In genomic region chr9:122360891-122361290, GRCh38 we compare ENCODE assay signal across 21 cellular contexts. TPM values are rescaled to one million over a fixed set of nuclear protein-coding genes. Genes with fewer than 3 reads are reported as not detected.
DNase-seq lines count a peak whose midpoint lies in the region; ATAC-seq and TF ChIP-seq lines count a peak whose summit lies in the region.
"Had no signal": no experiment of that assay in that cellular context is flagged by ENCODE, and none has a peak within 500 bp of the region (broad histone marks: within the 10 kb centered on the region; RNA-seq: fewer than 3 reads in every experiment).

No MANE protein-coding gene starts in this region.

- H3K4me1 Mint-ChIP-seq in activated CD8-positive, alpha-beta memory T cell treated with anti-CD3 and anti-CD28 coated beads, Interleukin-2, amount 10 ng/mL, durations not matched to agents 7 days and 5 days: peaks cover 9% of the 10 kb centered on the region
- H3K4me1 Mint-ChIP-seq in activated CD8-positive, alpha-beta T cell treated with anti-CD3 and anti-CD28 coated beads for 36 hours (ENCODE audit: low read depth): peaks cover 6% of the 10 kb centered on the region
- H3K4me1 Mint-ChIP-seq in stimulated activated naive CD8-positive, alpha-beta T cell treated with anti-CD3 and anti-CD28 coated beads, Interleukin-15, amount 100 ng/mL, for 72 hours: peaks cover 6% of the 10 kb centered on the region
- H3K4me1 Mint-ChIP-seq in T-helper 17 cell: no peaks in the 10 kb centered on the region
- H3K4me1 Mint-ChIP-seq: CD8-positive, alpha-beta memory T cell had no signal

- ATAC-seq in activated CD8-positive, alpha-beta memory T cell treated with anti-CD3 and anti-CD28 coated beads, Interleukin-2, amount 10 ng/mL, durations not matched to agents 7 days and 5 days: peak; percentile 47
- peak; percentile 64 for ATAC-seq in activated CD8-positive, alpha-beta T cell treated with anti-CD3 and anti-CD28 coated beads for 36 hours
- peak; percentile 71 for ATAC-seq in stimulated activated naive CD8-positive, alpha-beta T cell treated with anti-CD3 and anti-CD28 coated beads, Interleukin-15, amount 100 ng/mL, for 72 hours
- no peak for ATAC-seq in GM21528 (IDR thresholded peaks at IDR 0.05; ENCODE audit: low FRiP score, unreplicated experiment)
- no peak for ATAC-seq in HG03139 (IDR thresholded peaks at IDR 0.05; ENCODE audit: unreplicated experiment)
- no peak for ATAC-seq in T-helper 17 cell
- ATAC-seq: left lobe of liver, pancreas had no signal

- no peak for TF ChIP-seq CTCF in activated CD8-positive, alpha-beta T cell treated with anti-CD3 and anti-CD28 coated beads for 36 hours (IDR thresholded peaks at IDR 0.05)
- no peak for TF ChIP-seq CTCF in fibroblast of the aortic adventitia (IDR thresholded peaks at IDR 0.05; ENCODE audit: insufficient read depth, low read length)

- no peaks in the 10 kb centered on the region for H3K36me3 Mint-ChIP-seq in activated CD8-positive, alpha-beta memory T cell treated with anti-CD3 and anti-CD28 coated beads, Interleukin-2, amount 10 ng/mL, durations not matched to agents 7 days and 5 days
- H3K36me3 Mint-ChIP-seq in activated CD8-positive, alpha-beta T cell treated with anti-CD3 and anti-CD28 coated beads for 36 hours (ENCODE audit: low read depth): no peaks in the 10 kb centered on the region
- H3K36me3 Mint-ChIP-seq in T-helper 17 cell (ENCODE audit: low read depth): peaks cover 4% of the 10 kb centered on the region
- H3K36me3 Mint-ChIP-seq: activated CD4-positive, alpha-beta memory T cell treated with anti-CD3 and anti-CD28 coated beads for 36 hours had no signal

- DNase-seq in activated CD8-positive, alpha-beta memory T cell treated with anti-CD3 and anti-CD28 coated beads, Interleukin-2, amount 10 ng/mL, durations not matched to agents 7 days and 5 days: peak; percentile 56
- no peak for DNase-seq in activated CD8-positive, alpha-beta memory T cell treated with anti-CD3 and anti-CD28 coated beads, Interleukin-2, amount 50 U/mL, for 4 hours
- DNase-seq in activated CD8-positive, alpha-beta T cell treated with anti-CD3 and anti-CD28 coated beads for 36 hours: peak; percentile 48
- DNase-seq in fibroblast of the aortic adventitia (ENCODE audit: low read depth) (peak; percentile 54), T-helper 17 cell (no peak)
- peak; percentile 15 to 24 for DNase-seq in stimulated activated naive CD8-positive, alpha-beta T cell treated with anti-CD3 and anti-CD28 coated beads, Interleukin-15, amount 100 ng/mL, for 72 hours
- DNase-seq: activated CD4-positive, alpha-beta memory T cell treated with anti-CD3 and anti-CD28 coated beads for 36 hours; amniotic stem cell; CD8-positive, alpha-beta memory T cell; DND-41; NCI-H1436 treated with DMSO at 0.1 percent for 48 hours; pancreas; SW 1271; tibial artery had no signal

- peaks cover 2% of the 10 kb centered on the region for H3K9me3 Mint-ChIP-seq in activated CD8-positive, alpha-beta memory T cell treated with anti-CD3 and anti-CD28 coated beads, Interleukin-2, amount 10 ng/mL, durations not matched to agents 7 days and 5 days (ENCODE audit: low read depth)
- H3K9me3 Mint-ChIP-seq in activated CD8-positive, alpha-beta T cell treated with anti-CD3 and anti-CD28 coated beads for 36 hours: peaks cover 6% of the 10 kb centered on the region
- H3K9me3 Mint-ChIP-seq in stimulated activated naive CD8-positive, alpha-beta T cell treated with anti-CD3 and anti-CD28 coated beads, Interleukin-15, amount 100 ng/mL, for 72 hours: peaks cover 8% of the 10 kb centered on the region in 2 donors
- H3K9me3 Mint-ChIP-seq: activated CD4-positive, alpha-beta memory T cell treated with anti-CD3 and anti-CD28 coated beads for 36 hours had no signal

- no peak overlapping the region for H3K27ac Mint-ChIP-seq in activated CD8-positive, alpha-beta memory T cell treated with anti-CD3 and anti-CD28 coated beads, Interleukin-2, amount 10 ng/mL, durations not matched to agents 7 days and 5 days
- H3K27ac Mint-ChIP-seq in activated CD8-positive, alpha-beta T cell treated with anti-CD3 and anti-CD28 coated beads for 36 hours: no peak overlapping the region
- H3K27ac Mint-ChIP-seq in stimulated activated naive CD8-positive, alpha-beta T cell treated with anti-CD3 and anti-CD28 coated beads, Interleukin-15, amount 100 ng/mL, for 72 hours: no peak overlapping the region
- H3K27ac Mint-ChIP-seq in T-helper 17 cell: no peak overlapping the region
- H3K27ac Mint-ChIP-seq: activated CD4-positive, alpha-beta memory T cell treated with anti-CD3 and anti-CD28 coated beads for 36 hours; activated T-helper 1 cell treated with anti-CD3 and anti-CD28 coated beads, Interleukin-12 subunit alpha, Interleukin-12 subunit beta, Interleukin-2, Interleukin-4 antibody, amounts not matched to agents 30 ng/mL and 10 ng/mL and 1 ng/mL, durations not matched to agents 14 hours and 24 hours and 36 hours; CD8-positive, alpha-beta memory T cell had no signal

- CTCF ChIA-PET in activated CD8-positive, alpha-beta memory T cell treated with anti-CD3 and anti-CD28 coated beads, Interleukin-2, amount 10 ng/mL, durations not matched to agents 7 days and 5 days (lab: Charles Lee): interaction anchor here (1.9 kb wide), 1 partner anchor 10 kb away, joined by 5 read pairs; no protein-coding TSS in a partner anchor
- CTCF ChIA-PET in activated CD8-positive, alpha-beta T cell treated with anti-CD3 and anti-CD28 coated beads for 36 hours (lab: Charles Lee): no interaction called here

- H3K4me3 ChIP-seq in fibroblast of the aortic adventitia (ENCODE audit: low read depth, low read length): no peak overlapping the region
- H3K4me3 ChIP-seq: A549, pancreas, Peyer's patch, skin epidermis, tibial artery had no signal

- intact Hi-C loops in activated CD8-positive, alpha-beta T cell treated with anti-CD3 and anti-CD28 coated beads for 36 hours (cut with micrococcal nuclease): no loop called here

- H3K27me3 Mint-ChIP-seq in activated CD8-positive, alpha-beta memory T cell treated with anti-CD3 and anti-CD28 coated beads, Interleukin-2, amount 10 ng/mL, durations not matched to agents 7 days and 5 days: peaks cover 7% of the 10 kb centered on the region
- H3K27me3 Mint-ChIP-seq in activated CD8-positive, alpha-beta T cell treated with anti-CD3 and anti-CD28 coated beads for 36 hours: no peaks in the 10 kb centered on the region
- no peaks in the 10 kb centered on the region for H3K27me3 Mint-ChIP-seq in stimulated activated naive CD8-positive, alpha-beta T cell treated with anti-CD3 and anti-CD28 coated beads, Interleukin-15, amount 100 ng/mL, for 72 hours
- peaks cover 15% of the 10 kb centered on the region for H3K27me3 Mint-ChIP-seq in T-helper 17 cell

- POLR2A ChIA-PET in activated CD8-positive, alpha-beta T cell treated with anti-CD3 and anti-CD28 coated beads for 36 hours (lab: Charles Lee): no interaction called here

- no peak overlapping the region for H3K4me3 Mint-ChIP-seq in activated CD8-positive, alpha-beta memory T cell treated with anti-CD3 and anti-CD28 coated beads, Interleukin-2, amount 10 ng/mL, durations not matched to agents 7 days and 5 days
- no peak overlapping the region for H3K4me3 Mint-ChIP-seq in activated CD8-positive, alpha-beta T cell treated with anti-CD3 and anti-CD28 coated beads for 36 hours
- H3K4me3 Mint-ChIP-seq in stimulated activated naive CD8-positive, alpha-beta T cell treated with anti-CD3 and anti-CD28 coated beads, Interleukin-15, amount 100 ng/mL, for 72 hours: no peak overlapping the region
- H3K4me3 Mint-ChIP-seq in T-helper 17 cell: no peak overlapping the region
- H3K4me3 Mint-ChIP-seq: activated CD4-positive, alpha-beta memory T cell treated with anti-CD3 and anti-CD28 coated beads for 36 hours; activated T-helper 1 cell treated with anti-CD3 and anti-CD28 coated beads, Interleukin-12 subunit alpha, Interleukin-12 subunit beta, Interleukin-2, Interleukin-4 antibody, amounts not matched to agents 30 ng/mL and 10 ng/mL and 1 ng/mL, durations not matched to agents 14 hours and 24 hours and 36 hours; CD8-positive, alpha-beta memory T cell had no signal

- H3K9me3 ChIP-seq in T-helper 17 cell (ENCODE audit: control insufficient read depth, low read length, poor library complexity, severe bottlenecking): no peaks in the 10 kb centered on the region
- H3K9me3 ChIP-seq: A549, pancreas, Peyer's patch, tibial artery had no signal

RNA-seq across cellular contexts. Expression of gene PTGS1, which starts 9.9 kb away (rescaled TPM):
- 1 to 10 TPM in 1 of 2 experiments, under 1 TPM in 1; 0.35 to 1.0 TPM for total RNA-seq in activated CD8-positive, alpha-beta memory T cell treated with anti-CD3 and anti-CD28 coated beads, Interleukin-2, amount 10 ng/mL, durations not matched to agents 7 days and 5 days
- under 1 TPM in 1 of 2 experiments, not detected in 1; 0.23 TPM for total RNA-seq in activated CD8-positive, alpha-beta T cell treated with anti-CD3 and anti-CD28 coated beads for 36 hours
- total RNA-seq in fibroblast of the aortic adventitia (ENCODE audit: low replicate concordance) (6.3 and 173 TPM in 2 replicates), T-helper 17 cell (100 to 1,000 TPM in 1 of 2 donors, 1 to 10 TPM in 1; 3.0 to 123 TPM)

Comparison
In these comparisons a context has a peak if more than half of its experiments do, and no peak if none do; other contexts are left out.
1. DNase-seq: peak in activated CD8-positive, alpha-beta memory T cell treated with anti-CD3 and anti-CD28 coated beads, Interleukin-2, amount 10 ng/mL, durations not matched to agents 7 days and 5 days (single experiment), activated CD8-positive, alpha-beta T cell treated with anti-CD3 and anti-CD28 coated beads for 36 hours (single experiment), fibroblast of the aortic adventitia (single experiment) and stimulated activated naive CD8-positive, alpha-beta T cell treated with anti-CD3 and anti-CD28 coated beads, Interleukin-15, amount 100 ng/mL, for 72 hours (2 of 2); none in activated CD8-positive, alpha-beta memory T cell treated with anti-CD3 and anti-CD28 coated beads, Interleukin-2, amount 50 U/mL, for 4 hours (single experiment) and T-helper 17 cell (0 of 3).
2. ATAC-seq: peak in activated CD8-positive, alpha-beta memory T cell treated with anti-CD3 and anti-CD28 coated beads, Interleukin-2, amount 10 ng/mL, durations not matched to agents 7 days and 5 days (single experiment), activated CD8-positive, alpha-beta T cell treated with anti-CD3 and anti-CD28 coated beads for 36 hours (single experiment) and stimulated activated naive CD8-positive, alpha-beta T cell treated with anti-CD3 and anti-CD28 coated beads, Interleukin-15, amount 100 ng/mL, for 72 hours (single experiment); none in GM21528 (single experiment), HG03139 (single experiment) and T-helper 17 cell (single experiment).